In the genomic region with DNA sequence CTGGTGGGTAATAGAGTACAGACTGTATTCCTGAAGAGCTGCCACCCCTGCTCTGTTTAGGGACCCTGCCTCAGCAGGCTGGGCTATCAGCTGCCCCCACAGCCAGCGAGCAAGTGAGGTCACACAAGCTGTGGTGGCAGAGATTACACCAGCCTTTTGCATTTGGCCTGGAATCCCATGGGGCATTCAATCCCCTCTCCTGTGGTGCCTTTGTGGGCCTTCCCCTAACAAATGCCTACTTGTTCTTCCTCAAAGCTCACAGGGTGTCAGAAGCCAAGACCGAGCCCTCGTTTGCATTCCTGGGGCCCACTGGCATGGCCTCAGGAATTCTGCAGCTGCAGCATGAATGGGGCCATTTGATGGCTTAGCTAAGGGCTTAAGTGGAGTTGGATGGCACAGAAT, we compare ENCODE assay signal across 14 cellular contexts.
DNase-seq lines count a peak whose midpoint lies in the region; FAIRE-seq and TF ChIP-seq lines count a peak whose summit lies in the region.
"Had no signal": no experiment of that assay in that cellular context is flagged by ENCODE, and none has a peak within 500 bp of the region (broad histone marks: within the 10 kb centered on the region; RNA-seq: fewer than 3 reads in every experiment).

No MANE protein-coding gene starts in this region.

- POLR2A ChIA-PET in Caco-2 (lab: Charles Lee), result no interaction called here

- FAIRE-seq in GM12892 (lab: Jason Lieb, UNC), result no peak

- H3K4me2 ChIP-seq in BLaER1 treated with 17β-estradiol and CSF1 and Interleukin-3, amounts not matched to agents 10 nM and 100 nM, result peak overlapping the region in 8 of 11 experiments; percentile 5 to 53 (median 26); a peak in 12 of 22 replicates
- H3K4me2 ChIP-seq in SU-DHL-6 (ENCODE audit: low read depth, low read length, poor library complexity, severe bottlenecking), result no peak overlapping the region

- H4K20me1 ChIP-seq in BLaER1 treated with 17β-estradiol and CSF1 and Interleukin-3, amounts not matched to agents 10 nM and 100 nM, result no peaks in the 10 kb centered on the region
- H4K20me1 ChIP-seq in SU-DHL-6 (ENCODE audit: low read depth, low read length), result no peaks in the 10 kb centered on the region

- in situ Hi-C loops in GM13976 (cut with MboI; ENCODE audit: low sequenced_read_pairs, unreplicated experiment), result loop anchor here (25.0 kb wide), 1 partner anchor 649 kb away; no protein-coding TSS in a partner anchor

- H3K4me3 Mint-ChIP-seq in Caco-2 (ENCODE audit: unreplicated experiment), result no peak overlapping the region
- H3K4me3 Mint-ChIP-seq: activated CD8-positive, alpha-beta T cell treated with anti-CD3 and anti-CD28 coated beads for 36 hours had no signal

- peak overlapping the region; percentile 39 for H2AFZ ChIP-seq in SU-DHL-6 (ENCODE audit: low read depth, low read length, severe bottlenecking)

- H3K9me3 Mint-ChIP-seq in Caco-2 (ENCODE audit: unreplicated experiment), result no peaks in the 10 kb centered on the region
- H3K9me3 Mint-ChIP-seq: activated CD8-positive, alpha-beta T cell treated with anti-CD3 and anti-CD28 coated beads for 36 hours had no signal

- H3K9ac ChIP-seq in BLaER1 treated with 17β-estradiol and CSF1 and Interleukin-3, amounts not matched to agents 10 nM and 100 nM, result no peak overlapping the region
- H3K9ac ChIP-seq in SU-DHL-6 (ENCODE audit: low read length), result no peak overlapping the region

- no peaks in the 10 kb centered on the region for H3K79me2 ChIP-seq in SU-DHL-6 (ENCODE audit: insufficient read depth, low read length)

- BruUV-seq in Caco-2 (replicated peaks; lab: Mats Ljungman, UMichigan), result no TSS peak

- intact Hi-C loops in head of caudate nucleus (cut with DNase I) (loop anchor here (5.0 to 10.0 kb wide), 3 partner anchors 34 to 214 kb away; partner anchors contain the start of gene PHYHIPL), Caco-2 (cut with micrococcal nuclease; ENCODE audit: unreplicated experiment) (no loop called here)

- H3K4me1 Mint-ChIP-seq in Caco-2 (ENCODE audit: low read depth, unreplicated experiment), result peaks cover 45% of the 10 kb centered on the region

- no peaks in the 10 kb centered on the region for H3F3A ChIP-seq in SU-DHL-6 (ENCODE audit: insufficient read depth)

- H3K27ac ChIP-seq in BLaER1 treated with 17β-estradiol and CSF1 and Interleukin-3, amounts not matched to agents 10 nM and 100 nM, result no peak overlapping the region
- H3K27ac ChIP-seq in SU-DHL-6 (ENCODE audit: low read depth, low read length), result no peak overlapping the region
- H3K27ac ChIP-seq: neutrophil, spleen had no signal

- TF ChIP-seq CTCF in SU-DHL-6 (IDR thresholded peaks at IDR 0.05; ENCODE audit: insufficient read depth, low read length, poor library complexity, severe bottlenecking) (no peak), GM13976 (IDR thresholded peaks at IDR 0.05; ENCODE audit: borderline replicate concordance, control extremely low read depth, extremely low read depth, insufficient read depth, missing control alignments) (no peak), Caco-2 (IDR thresholded peaks at IDR 0.05; ENCODE audit: insufficient read depth in 1 of 2, low read depth in 1 of 2, low read length in 1 of 2, severe bottlenecking in 1 of 2, unreplicated experiment in 1 of 2) (no peak)

- no peaks in the 10 kb centered on the region for H3K27me3 Mint-ChIP-seq in Caco-2 (ENCODE audit: insufficient read depth, unreplicated experiment)

- DNase-seq in head of caudate nucleus, result peak; percentile 80 to 98 (median 94)
- peak in 55 of 56 donors; percentile 52 to 99 (median 92) for DNase-seq in nucleus accumbens (lab: John Stamatoyannopoulos, UW)
- no peak for DNase-seq in GM12892 (ENCODE audit: insufficient read length)
- DNase-seq in GM13976 (ENCODE audit: low spot score), result no peak
- no peak for DNase-seq in Caco-2
- no peak for DNase-seq in T1000 (lab: John Stamatoyannopoulos, UW)
- DNase-seq: DMS153, NCI-H2029 treated with DMSO at 0.1 percent for 48 hours, Right ventricle myocardium superior, spleen had no signal

- no peaks in the 10 kb centered on the region for H3K9me2 ChIP-seq in SU-DHL-6 (replicated peaks; ENCODE audit: insufficient read depth, low read length)

- no peaks in the 10 kb centered on the region for H3K36me3 ChIP-seq in BLaER1 treated with 17β-estradiol and CSF1 and Interleukin-3, amounts not matched to agents 10 nM and 100 nM
- H3K36me3 ChIP-seq in SU-DHL-6 (ENCODE audit: low read length) (no peaks in the 10 kb centered on the region), Caco-2 (ENCODE audit: control insufficient read depth, insufficient read depth, low read length) (no peaks in the 10 kb centered on the region)
- H3K36me3 ChIP-seq: neutrophil, spleen had no signal

- CTCF ChIA-PET in Caco-2 (lab: Charles Lee), result no interaction called here

- H3K4me1 ChIP-seq in BLaER1 treated with 17β-estradiol and CSF1 and Interleukin-3, amounts not matched to agents 10 nM and 100 nM, result peaks cover 0 to 25% (median 13%) of the 10 kb centered on the region in 10 experiments; a peak in 11 of 20 replicates
- H3K4me1 ChIP-seq in Caco-2, result peaks cover 31% of the 10 kb centered on the region
- H3K4me1 ChIP-seq: spleen had no signal

- H3K9me3 ChIP-seq in BLaER1 treated with 17β-estradiol and CSF1 and Interleukin-3, amounts not matched to agents 10 nM and 100 nM (replicated peaks in 1 of 11), result no peaks in the 10 kb centered on the region
- H3K9me3 ChIP-seq in SU-DHL-6 (ENCODE audit: insufficient read depth, low read length), result no peaks in the 10 kb centered on the region
- no peaks in the 10 kb centered on the region for H3K9me3 ChIP-seq in Caco-2
- H3K9me3 ChIP-seq: neutrophil, spleen had no signal

- H3K4me3 ChIP-seq in BLaER1 treated with 17β-estradiol and CSF1 and Interleukin-3, amounts not matched to agents 10 nM and 100 nM, result no peak overlapping the region
- H3K4me3 ChIP-seq in SU-DHL-6 (ENCODE audit: insufficient read depth, low read length, poor library complexity, severe bottlenecking) (no peak overlapping the region), Caco-2 (ENCODE audit: low read depth, low read length) (no peak overlapping the region)
- H3K4me3 ChIP-seq: spleen had no signal

- H3K27ac Mint-ChIP-seq in Caco-2 (ENCODE audit: unreplicated experiment), result no peak overlapping the region
- H3K27ac Mint-ChIP-seq: activated CD8-positive, alpha-beta T cell treated with anti-CD3 and anti-CD28 coated beads for 36 hours had no signal

- no peaks in the 10 kb centered on the region for H3K36me3 Mint-ChIP-seq in Caco-2 (ENCODE audit: insufficient read depth, unreplicated experiment)

- H3K27me3 ChIP-seq in BLaER1 treated with 17β-estradiol and CSF1 and Interleukin-3, amounts not matched to agents 10 nM and 100 nM, result no peaks in the 10 kb centered on the region
- H3K27me3 ChIP-seq in SU-DHL-6 (ENCODE audit: low read length), result no peaks in the 10 kb centered on the region
- no peaks in the 10 kb centered on the region for H3K27me3 ChIP-seq in Caco-2 (replicated peaks; ENCODE audit: control insufficient read depth, insufficient read depth, low read length)

- no peak for TF ChIP-seq POLR2A in GM12892 (IDR thresholded peaks at IDR 0.05; ENCODE audit: low read depth, low read length)

Comparison
In these comparisons a context has a peak if more than half of its experiments do, and no peak if none do; other contexts are left out.
1. DNase-seq: peak in head of caudate nucleus (42 of 42) and nucleus accumbens (55 of 56); none in GM12892 (single experiment), GM13976 (single experiment), Caco-2 (0 of 2) and T1000 (single experiment).